19 cellular contexts compared by ENCODE assay signal in the genomic region with DNA sequence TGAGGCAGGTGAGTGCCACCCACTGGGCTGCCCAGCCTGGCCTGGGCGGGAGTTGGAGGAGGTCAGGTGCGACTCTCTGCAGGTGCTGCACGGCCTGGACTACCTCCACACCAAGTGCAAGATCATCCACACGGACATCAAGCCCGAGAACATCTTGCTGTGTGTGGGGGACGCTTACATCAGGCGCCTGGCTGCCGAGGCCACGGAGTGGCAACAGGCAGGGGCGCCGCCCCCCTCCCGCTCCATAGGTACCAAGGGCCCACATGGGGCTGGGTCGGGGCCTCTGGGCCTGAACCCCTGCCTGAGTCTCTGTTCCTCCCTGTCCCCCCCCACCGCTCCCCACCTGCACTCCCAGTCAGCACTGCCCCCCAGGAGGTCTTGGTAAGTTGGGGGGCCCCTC. TPM values are rescaled to one million over a fixed set of nuclear protein-coding genes. Genes with fewer than 3 reads are reported as not detected.
"Had no signal": no experiment of that assay in that cellular context is flagged by ENCODE, and none has a peak within 500 bp of the region (broad histone marks: within the 10 kb centered on the region; RNA-seq: fewer than 3 reads in every experiment).

No MANE protein-coding gene starts in this region.

- H3K27ac ChIP-seq: Peyer's patch, RWPE1, VCaP had no signal

- H3K9ac ChIP-seq: SK-N-SH had no signal

- H3K4me2 ChIP-seq: SK-N-SH had no signal

- H3K4me3 ChIP-seq: Peyer's patch had no signal

- DNase-seq: activated CD4-positive, alpha-beta memory T cell treated with anti-CD3 and anti-CD28 coated beads, Interleukin-2, amount 10 ng/mL, durations not matched to agents 7 days and 5 days; activated CD4-positive, alpha-beta T cell treated with anti-CD3 and anti-CD28 coated beads, Interleukin-2, amount 50 U/mL, for 1 hour; activated CD4-positive, CD25-positive, alpha-beta regulatory T cell; activated gamma-delta T cell treated with Interleukin-2 at 50 U/mL for 16 hours; activated naive CD4-positive, alpha-beta T cell treated with anti-CD3 and anti-CD28 coated beads, Interleukin-2, amount 10 ng/mL, durations not matched to agents 7 days and 5 days; activated naive CD8-positive, alpha-beta T cell treated with anti-CD3 and anti-CD28 coated beads for 36 hours; activated T-cell treated with anti-CD3 and anti-CD28 coated beads for 4 hours; activated T-cell treated with anti-CD3 and anti-CD28 coated beads, Interleukin-2, amount 50 U/mL, for 48 hours; central memory CD4-positive, alpha-beta T cell; Peyer's patch; Right ventricle myocardium superior; SK-N-SH; T-helper 1 cell had no signal

- H3K9me3 ChIP-seq: Peyer's patch, SJCRH30, SK-N-SH had no signal

- H3K27me3 ChIP-seq: Peyer's patch, SJCRH30 had no signal

RNA-seq across cellular contexts. Expression of a gene that starts 2.0 kb away (rescaled TPM):
- total RNA-seq: activated CD4-positive, alpha-beta memory T cell treated with anti-CD3 and anti-CD28 coated beads, Interleukin-2, amount 10 ng/mL, durations not matched to agents 7 days and 5 days; activated CD8-positive, alpha-beta memory T cell treated with anti-CD3 and anti-CD28 coated beads for 36 hours; activated naive CD8-positive, alpha-beta T cell treated with anti-CD3 and anti-CD28 coated beads for 36 hours; activated T-helper 17 cell treated with anti-CD3 and anti-CD28 coated beads, Interleukin-2, amount 50 U/mL, for 72 hours; T-helper 2 cell treated with Interferon-gamma antibody and Interleukin-4, amounts not matched to agents 100 ng/mL and 5 ng/mL, for 36 hours had no signal
